In the genomic region with DNA sequence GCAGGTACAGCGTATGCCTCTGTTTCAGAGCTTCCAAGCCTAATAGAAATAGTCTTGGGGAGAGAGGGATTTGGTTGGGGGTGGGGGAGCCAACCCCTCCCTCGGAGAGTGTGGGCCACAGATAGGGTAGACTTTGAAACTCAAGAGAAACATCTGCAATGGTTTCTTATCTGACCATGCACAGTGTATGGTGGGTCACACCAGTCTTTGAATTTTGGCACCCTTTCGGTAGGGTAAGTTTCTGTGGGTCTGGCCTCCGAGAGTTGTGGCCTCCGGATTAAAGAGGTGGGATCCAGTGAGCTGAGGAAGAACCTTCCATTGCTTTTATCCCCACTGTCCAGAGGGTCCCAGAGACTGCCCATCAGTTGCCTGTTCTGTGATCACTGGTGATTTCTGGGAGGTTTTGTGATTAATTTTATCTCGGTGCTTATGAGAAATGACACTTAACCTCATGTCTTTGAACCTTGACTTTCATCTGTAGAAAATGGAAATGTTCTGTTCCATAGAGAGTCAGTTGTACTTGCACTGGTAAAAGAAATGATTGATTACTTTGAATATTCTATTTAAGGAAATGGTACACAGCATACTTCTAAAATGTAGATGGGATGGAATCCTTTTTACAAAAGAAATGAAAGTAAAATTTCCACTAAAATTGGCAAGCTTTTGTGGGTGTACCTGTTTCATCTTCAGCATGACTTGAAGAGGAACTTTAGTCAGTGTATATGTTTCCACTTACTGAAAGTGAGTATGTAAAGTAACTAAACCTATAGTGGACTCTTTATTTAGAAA, we compare ENCODE assay signal across 9 cellular contexts.
A peak's percentile ranks its signal among the peaks of the same experiment; 100 is the strongest.
DNase-seq lines count a peak whose midpoint lies in the region; ATAC-seq and TF ChIP-seq lines count a peak whose summit lies in the region.
"Had no signal": no experiment of that assay in that cellular context is flagged by ENCODE, and none has a peak within 500 bp of the region (broad histone marks: within the 10 kb centered on the region; RNA-seq: fewer than 3 reads in every experiment).

No MANE protein-coding gene starts in this region.

- DNase-seq in colonic mucosa (peak; percentile 10), retina (no peak), GF-D8 (lab: John Stamatoyannopoulos, UW) (no peak), GM23338 (ENCODE audit: low spot score) (no peak)
- no peak for DNase-seq in stimulated activated CD8-positive, alpha-beta memory T cell treated with anti-CD3 and anti-CD28 coated beads, Interleukin-4, amount 100 ng/mL, for 48 hours
- DNase-seq: dermis blood vessel endothelial cell had no signal

- H3K4me1 Mint-ChIP-seq in GM23338 = peaks cover 29% of the 10 kb centered on the region

- TF ChIP-seq CTCF in colonic mucosa (IDR thresholded peaks at IDR 0.05) = no peak
- no peak for TF ChIP-seq CTCF in GM23338 (conservative IDR thresholded peaks at IDR 0.05; ENCODE audit: low read depth in 2 of 2)

- peaks cover 5% of the 10 kb centered on the region; the same call in 1 of the 3 replicates for H3K36me3 Mint-ChIP-seq in GM23338 (ENCODE audit: low read depth)

- ATAC-seq in GM18498 (IDR thresholded peaks at IDR 0.05; ENCODE audit: unreplicated experiment) (peak; percentile 57), GM21447 (IDR thresholded peaks at IDR 0.05; ENCODE audit: unreplicated experiment) (peak; percentile 60), HG03521 (IDR thresholded peaks at IDR 0.05; ENCODE audit: unreplicated experiment) (peak; percentile 57), GM23338 (no peak)

- H3K27ac ChIP-seq in colonic mucosa (no peak overlapping the region), GM23338 (ENCODE audit: low read depth) (no peak overlapping the region)

- H3K27ac Mint-ChIP-seq in GM23338 = no peak overlapping the region

- H4K20me1 ChIP-seq in GM23338 (replicated peaks; ENCODE audit: insufficient read depth) = peaks cover 6% of the 10 kb centered on the region; the same call in 1 of the 2 replicates

- no peaks in the 10 kb centered on the region for H3K9me2 ChIP-seq in GM23338 (ENCODE audit: insufficient read depth)

- no peak overlapping the region for H3K4me3 ChIP-seq in colonic mucosa
- H3K4me3 ChIP-seq in GM23338 = no peak overlapping the region

- H3F3A ChIP-seq in GM23338 (replicated peaks; ENCODE audit: low read depth) = no peaks in the 10 kb centered on the region

- H3K4me1 ChIP-seq in colonic mucosa = no peaks in the 10 kb centered on the region
- peaks cover 24% of the 10 kb centered on the region for H3K4me1 ChIP-seq in GM23338 (ENCODE audit: insufficient read depth)

- peaks cover 67% of the 10 kb centered on the region for H3K79me2 ChIP-seq in GM23338 (replicated peaks; ENCODE audit: insufficient read depth)

- H3K27me3 ChIP-seq in colonic mucosa (no peaks in the 10 kb centered on the region), GM23338 (ENCODE audit: insufficient read depth) (no peaks in the 10 kb centered on the region)

- no peaks in the 10 kb centered on the region for H3K9me3 Mint-ChIP-seq in GM23338

- no peaks in the 10 kb centered on the region for H3K9me3 ChIP-seq in colonic mucosa

- intact Hi-C loops in colonic mucosa (cut with DNase I) = no loop called here

- H3K4me3 Mint-ChIP-seq in GM23338 = no peak overlapping the region

- H3K27me3 Mint-ChIP-seq in GM23338 (ENCODE audit: insufficient read depth, low read depth, poor library complexity) = no peaks in the 10 kb centered on the region

- H3K36me3 ChIP-seq in colonic mucosa (no peaks in the 10 kb centered on the region), GM23338 (ENCODE audit: insufficient read depth) (no peaks in the 10 kb centered on the region)

- no peak overlapping the region for H3K9ac ChIP-seq in colonic mucosa (ENCODE audit: low read depth in 2 of 2, low read length in 2 of 2)

- H3K4me2 ChIP-seq in GM23338 = no peak overlapping the region

- no peak overlapping the region for H2AFZ ChIP-seq in GM23338

TF ChIP-seq in GM23338, 12 proteins besides CTCF, POLR2A, EP300 and RAD21:
- TF ChIP-seq EZH2phosphoT487 (IDR thresholded peaks at IDR 0.05; ENCODE audit: unreplicated experiment) (no peak), JUNB (IDR thresholded peaks at IDR 0.05; ENCODE audit: unreplicated experiment) (no peak), EZH2 (IDR thresholded peaks at IDR 0.05; ENCODE audit: low read depth, unreplicated experiment) (no peak), CREB1 (CRISPR knock-in tag; IDR thresholded peaks at IDR 0.05; ENCODE audit: low read depth) (no peak)
